8 cellular contexts compared by ENCODE assay signal in the genomic region with DNA sequence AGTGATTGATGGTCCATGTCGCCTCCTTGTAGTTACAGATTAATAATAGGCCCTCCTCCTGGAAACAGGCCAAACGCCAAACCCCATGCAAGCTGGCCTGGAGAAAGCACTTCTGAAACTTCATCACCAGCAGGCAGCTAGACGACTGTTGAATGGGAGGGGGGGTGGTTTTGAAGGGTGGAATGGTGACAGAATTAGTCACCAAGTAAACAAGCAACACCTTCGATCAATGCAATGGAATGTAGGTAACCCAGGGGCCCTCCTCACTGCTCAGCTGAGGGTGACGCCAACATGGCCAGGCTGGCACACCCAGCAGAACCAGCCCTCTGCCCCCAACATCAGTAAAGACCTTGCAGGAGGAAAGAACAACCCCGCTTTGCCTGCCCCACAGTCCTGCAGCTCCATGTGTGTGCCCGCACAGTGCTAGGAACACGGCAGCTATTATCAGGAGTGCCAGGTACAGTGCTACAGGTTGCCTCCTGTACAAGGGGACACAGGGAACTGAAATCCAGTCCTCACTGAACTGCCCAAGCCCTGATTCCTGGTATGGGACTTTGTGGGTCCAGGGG. TPM values are rescaled to one million over a fixed set of nuclear protein-coding genes. Genes with fewer than 3 reads are reported as not detected.
A peak's percentile ranks its signal among the peaks of the same experiment; 100 is the strongest.
DNase-seq lines count a peak whose midpoint lies in the region; ATAC-seq and TF ChIP-seq lines count a peak whose summit lies in the region.

No MANE protein-coding gene starts in this region.

- DNase-seq in AG20443 (ENCODE audit: low spot score): peak; percentile 59
- peak; percentile 88 to 91 for DNase-seq in erythroblast (lab: John Stamatoyannopoulos, UW)
- peak; percentile 92 for DNase-seq in ureter (ENCODE audit: low spot score)
- no peak for DNase-seq in SHP77 treated with DMSO at 0.1 percent for 48 hours (lab: John Stamatoyannopoulos, UW)
- no peak for DNase-seq in activated T-cell treated with anti-CD3 and anti-CD28 coated beads for 4 hours
- DNase-seq in NCI-H187 treated with DMSO at 0.1 percent for 48 hours (lab: John Stamatoyannopoulos, UW): no peak

- H3K4me3 ChIP-seq in KMS-11 (IDR thresholded peaks at IDR 0.05; ENCODE audit: insufficient read depth, low read depth, low read length): no peak overlapping the region

- H3K27ac ChIP-seq in KMS-11: peak overlapping the region; percentile 64

- peak overlapping the region; percentile 33 for H3K9ac ChIP-seq in KMS-11

- H3K4me2 ChIP-seq in KMS-11: peak overlapping the region; percentile 93

- no peaks in the 10 kb centered on the region for H3K27me3 ChIP-seq in KMS-11 (ENCODE audit: insufficient read depth, low read depth)

- no peak for TF ChIP-seq POLR2A in erythroblast (IDR thresholded peaks at IDR 0.05; ENCODE audit: low read length)

- H4K20me1 ChIP-seq in KMS-11 (ENCODE audit: insufficient read depth): no peaks in the 10 kb centered on the region

- H3K79me2 ChIP-seq in KMS-11 (ENCODE audit: insufficient read depth, low read depth): no peaks in the 10 kb centered on the region

- TF ChIP-seq CTCF in KMS-11 (conservative IDR thresholded peaks at IDR 0.05; ENCODE audit: low read depth, low read length): no peak

- H2AFZ ChIP-seq in KMS-11 (ENCODE audit: low read depth): peak overlapping the region; percentile 14; the same call in 1 of the 2 replicates

- peak; percentile 59 for ATAC-seq in GM21737 (IDR thresholded peaks at IDR 0.05; ENCODE audit: unreplicated experiment)

- no peaks in the 10 kb centered on the region for H3K36me3 ChIP-seq in KMS-11 (ENCODE audit: insufficient read depth)

- peaks cover 72% of the 10 kb centered on the region for H3K4me1 ChIP-seq in KMS-11 (ENCODE audit: low read depth, poor library complexity, severe bottlenecking)

RNA-seq across cellular contexts. Expression of a gene that starts 2.7 kb away (rescaled TPM):
- total RNA-seq in ureter: 67.2 TPM

Comparison
In these comparisons a context has a peak if more than half of its experiments do, and no peak if none do; other contexts are left out.
1. DNase-seq: peak in AG20443 (single experiment), erythroblast (2 of 2) and ureter (single experiment); none in SHP77 treated with DMSO at 0.1 percent for 48 hours (single experiment), activated T-cell treated with anti-CD3 and anti-CD28 coated beads for 4 hours (single experiment) and NCI-H187 treated with DMSO at 0.1 percent for 48 hours (single experiment).